In genomic region chr4:174394915-174395314, GRCh38 we compare ENCODE assay signal across 15 cellular contexts.
DNase-seq lines count a peak whose midpoint lies in the region; ATAC-seq and TF ChIP-seq lines count a peak whose summit lies in the region.
"Had no signal": no experiment of that assay in that cellular context is flagged by ENCODE, and none has a peak within 500 bp of the region (broad histone marks: within the 10 kb centered on the region; RNA-seq: fewer than 3 reads in every experiment).

No MANE protein-coding gene starts in this region.

- no peaks in the 10 kb centered on the region for H3K27me3 ChIP-seq in fibroblast of lung (ENCODE audit: control insufficient read depth, insufficient read depth, low read length)
- H3K27me3 ChIP-seq in uterus, result no peaks in the 10 kb centered on the region
- H3K27me3 ChIP-seq in SJCRH30, result no peaks in the 10 kb centered on the region
- H3K27me3 ChIP-seq: gastroesophageal sphincter, left lung had no signal

- no peaks in the 10 kb centered on the region for H4K20me1 ChIP-seq in fibroblast of lung (ENCODE audit: control insufficient read depth, extremely low read depth, insufficient read depth, low read length)

- intact Hi-C loops in uterus (cut with DNase I; ENCODE audit: low total_unique reads), result no loop called here

- DNase-seq in activated T-cell treated with anti-CD3 and anti-CD28 coated beads, Interleukin-2, amount 50 U/mL, for 72 hours, result no peak
- DNase-seq in activated T-cell treated with anti-CD3 and anti-CD28 coated beads, Interleukin-2, amount 50 U/mL, for 24 hours, result no peak
- peak; percentile 24 for DNase-seq in RWPE1 (ENCODE audit: low spot score)
- DNase-seq in fibroblast of lung (ENCODE audit: low read depth in 2 of 2), result peak; percentile 78 to 86
- no peak for DNase-seq in uterus
- no peak for DNase-seq in caudate nucleus (lab: John Stamatoyannopoulos, UW)
- DNase-seq in NOMO-1 treated with DMSO at 0.1 percent for 48 hours (lab: John Stamatoyannopoulos, UW; ENCODE audit: unreplicated experiment), result no peak
- no peak for DNase-seq in SJCRH30
- DNase-seq: activated CD4-positive, alpha-beta memory T cell treated with anti-CD3 and anti-CD28 coated beads for 36 hours; DMS79; KBM-7; left lung had no signal

- no peaks in the 10 kb centered on the region for H3K36me3 Mint-ChIP-seq in activated T-cell treated with anti-CD3 and anti-CD28 coated beads, Interleukin-2, amount 50 U/mL, for 72 hours (ENCODE audit: insufficient read depth in 2 of 2)
- no peaks in the 10 kb centered on the region for H3K36me3 Mint-ChIP-seq in activated T-cell treated with anti-CD3 and anti-CD28 coated beads, Interleukin-2, amount 50 U/mL, for 24 hours (ENCODE audit: low read depth)
- H3K36me3 Mint-ChIP-seq: activated CD4-positive, alpha-beta memory T cell treated with anti-CD3 and anti-CD28 coated beads for 36 hours; type B pancreatic cell had no signal

- H3K9me3 ChIP-seq in fibroblast of lung (ENCODE audit: control insufficient read depth, insufficient read depth, low read depth, low read length) (no peaks in the 10 kb centered on the region), uterus (no peaks in the 10 kb centered on the region), SJCRH30 (replicated peaks) (no peaks in the 10 kb centered on the region)
- H3K9me3 ChIP-seq: gastroesophageal sphincter, left lung had no signal

- H3K79me2 ChIP-seq in fibroblast of lung (ENCODE audit: control insufficient read depth, insufficient read depth, low read length), result no peaks in the 10 kb centered on the region

- H3K4me1 Mint-ChIP-seq in activated T-cell treated with anti-CD3 and anti-CD28 coated beads, Interleukin-2, amount 50 U/mL, for 72 hours (ENCODE audit: low read depth), result no peaks in the 10 kb centered on the region
- peaks cover 8% of the 10 kb centered on the region for H3K4me1 Mint-ChIP-seq in activated T-cell treated with anti-CD3 and anti-CD28 coated beads, Interleukin-2, amount 50 U/mL, for 24 hours (ENCODE audit: low read depth)

- H3K27me3 Mint-ChIP-seq in activated T-cell treated with anti-CD3 and anti-CD28 coated beads, Interleukin-2, amount 50 U/mL, for 72 hours (ENCODE audit: low read depth), result no peaks in the 10 kb centered on the region
- peaks cover 3% of the 10 kb centered on the region for H3K27me3 Mint-ChIP-seq in activated T-cell treated with anti-CD3 and anti-CD28 coated beads, Interleukin-2, amount 50 U/mL, for 24 hours
- H3K27me3 Mint-ChIP-seq: type B pancreatic cell had no signal

- no peak for TF ChIP-seq POLR2A in uterus (IDR thresholded peaks at IDR 0.05)

- peak overlapping the region in 1 of 4 experiments; percentile 33 for H3K4me3 ChIP-seq in fibroblast of lung (replicated peaks in 1 of 4; ENCODE audit: control extremely low read depth in 1 of 4, insufficient read depth in 1 of 4, low read depth in 3 of 4, low read length in 4 of 4)
- H3K4me3 ChIP-seq in uterus, result no peak overlapping the region
- H3K4me3 ChIP-seq in SJCRH30, result no peak overlapping the region
- H3K4me3 ChIP-seq: gastroesophageal sphincter, left lung, skin epidermis had no signal

- ATAC-seq in activated T-cell treated with anti-CD3 and anti-CD28 coated beads, Interleukin-2, amount 50 U/mL, for 72 hours (replicated peaks in 1 of 2), result peak; percentile 46 to 60
- ATAC-seq: gastroesophageal sphincter, left lung had no signal

- H3K27ac Mint-ChIP-seq in activated T-cell treated with anti-CD3 and anti-CD28 coated beads, Interleukin-2, amount 50 U/mL, for 72 hours, result no peak overlapping the region
- no peak overlapping the region for H3K27ac Mint-ChIP-seq in activated T-cell treated with anti-CD3 and anti-CD28 coated beads, Interleukin-2, amount 50 U/mL, for 24 hours
- H3K27ac Mint-ChIP-seq: activated CD4-positive, alpha-beta memory T cell treated with anti-CD3 and anti-CD28 coated beads for 36 hours; type B pancreatic cell had no signal

- TF ChIP-seq CTCF in RWPE1 (conservative IDR thresholded peaks at IDR 0.05; ENCODE audit: low read depth) (no peak), fibroblast of lung (conservative IDR thresholded peaks at IDR 0.05 in 1 of 2, IDR thresholded peaks at IDR 0.05 in 1 of 2; ENCODE audit: low read depth in 1 of 2, low read length in 2 of 2) (no peak), uterus (IDR thresholded peaks at IDR 0.05) (no peak)

- H3K36me3 ChIP-seq in fibroblast of lung (ENCODE audit: control insufficient read depth, insufficient read depth, low read length) (no peaks in the 10 kb centered on the region), uterus (no peaks in the 10 kb centered on the region), SJCRH30 (no peaks in the 10 kb centered on the region)
- H3K36me3 ChIP-seq: gastroesophageal sphincter, left lung had no signal

- H3K9ac ChIP-seq in fibroblast of lung (ENCODE audit: insufficient read depth, low read length), result no peak overlapping the region

- H3K4me2 ChIP-seq in fibroblast of lung (ENCODE audit: extremely low read depth, insufficient read depth, low read length), result no peak overlapping the region

- H3K4me1 ChIP-seq in fibroblast of lung (ENCODE audit: control insufficient read depth, extremely low read depth, insufficient read depth, low read length) (no peaks in the 10 kb centered on the region), uterus (peaks cover 0 to 5% of the 10 kb centered on the region in 2 donors), SJCRH30 (no peaks in the 10 kb centered on the region)
- H3K4me1 ChIP-seq: gastroesophageal sphincter, left lung had no signal

- no peak overlapping the region for H2AFZ ChIP-seq in fibroblast of lung (ENCODE audit: low read length)

- H3K27ac ChIP-seq in RWPE1 (no peak overlapping the region), fibroblast of lung (ENCODE audit: insufficient read depth, low read length) (no peak overlapping the region), uterus (peak overlapping the region; percentile 28 to 41), caudate nucleus (ENCODE audit: low read depth, low read length) (no peak overlapping the region), SJCRH30 (no peak overlapping the region)
- H3K27ac ChIP-seq: gastroesophageal sphincter, left lung, skin epidermis had no signal

- POLR2A ChIA-PET in RWPE1 (lab: Yijun Ruan, JAX; ENCODE audit: low non-redundant PET), result no interaction called here

- no peak overlapping the region for H3K4me3 Mint-ChIP-seq in activated T-cell treated with anti-CD3 and anti-CD28 coated beads, Interleukin-2, amount 50 U/mL, for 72 hours
- no peak overlapping the region for H3K4me3 Mint-ChIP-seq in activated T-cell treated with anti-CD3 and anti-CD28 coated beads, Interleukin-2, amount 50 U/mL, for 24 hours
- H3K4me3 Mint-ChIP-seq: activated CD4-positive, alpha-beta memory T cell treated with anti-CD3 and anti-CD28 coated beads for 36 hours; type B pancreatic cell had no signal

- CTCF ChIA-PET in RWPE1 (lab: Yijun Ruan, JAX), result no interaction called here

- peaks cover 1 to 4% of the 10 kb centered on the region in 2 donors for H3K9me3 Mint-ChIP-seq in activated T-cell treated with anti-CD3 and anti-CD28 coated beads, Interleukin-2, amount 50 U/mL, for 72 hours
- no peaks in the 10 kb centered on the region for H3K9me3 Mint-ChIP-seq in activated T-cell treated with anti-CD3 and anti-CD28 coated beads, Interleukin-2, amount 50 U/mL, for 24 hours
- H3K9me3 Mint-ChIP-seq: activated CD4-positive, alpha-beta memory T cell treated with anti-CD3 and anti-CD28 coated beads for 36 hours; type B pancreatic cell had no signal

Comparison
In these comparisons a context has a peak if more than half of its experiments do, and no peak if none do; other contexts are left out.
1. DNase-seq: peak in RWPE1 (single experiment) and fibroblast of lung (2 of 2); none in activated T-cell treated with anti-CD3 and anti-CD28 coated beads, Interleukin-2, amount 50 U/mL, for 72 hours (0 of 2), activated T-cell treated with anti-CD3 and anti-CD28 coated beads, Interleukin-2, amount 50 U/mL, for 24 hours (single experiment), uterus (0 of 2), caudate nucleus (0 of 61), NOMO-1 treated with DMSO at 0.1 percent for 48 hours (single experiment) and SJCRH30 (0 of 2).
2. H3K27ac ChIP-seq: peak in uterus (2 of 2); none in RWPE1 (single experiment), fibroblast of lung (single experiment), caudate nucleus (single experiment) and SJCRH30 (single experiment).